Comparison of ENCODE assay signal across 23 cellular contexts in genomic region chr20:14937021-14937420, GRCh38.
"Had no signal": no experiment of that assay in that cellular context is flagged by ENCODE, and none has a peak within 500 bp of the region (broad histone marks: within the 10 kb centered on the region; RNA-seq: fewer than 3 reads in every experiment).

No MANE protein-coding gene starts in this region.

- ATAC-seq: HepG2 had no signal

- H3K4me1 ChIP-seq: SJSA1 had no signal

- H3K9me3 ChIP-seq: MG63 had no signal

- H3K36me3 ChIP-seq: MG63, SJSA1 had no signal

- H3K4me3 ChIP-seq: MG63, SJSA1, SK-N-MC had no signal

- H3K27me3 ChIP-seq: MG63, SJSA1 had no signal

- DNase-seq: IMR-90, Karpas-422, KG1, MG63, NCI-H1092, NCI-H1105 treated with DMSO at 0.1 percent for 48 hours, NCI-H1417 treated with DMSO at 0.1 percent for 48 hours, NCI-H146, NCI-H1694 treated with DMSO at 0.1 percent for 48 hours, NCI-H1930, NCI-H2081, NCI-H2107, NCI-H2227 treated with DMSO at 0.1 percent for 48 hours, NCI-H510A, NCI-H524 treated with DMSO at 0.1 percent for 48 hours, NCI-H69, NCI-H774, Right ventricle myocardium superior, RPMI8226, SIG-M5 had no signal

- H3K27ac ChIP-seq: SJSA1, SK-N-MC had no signal
